1 cellular context compared by ENCODE assay signal in the genomic region with DNA sequence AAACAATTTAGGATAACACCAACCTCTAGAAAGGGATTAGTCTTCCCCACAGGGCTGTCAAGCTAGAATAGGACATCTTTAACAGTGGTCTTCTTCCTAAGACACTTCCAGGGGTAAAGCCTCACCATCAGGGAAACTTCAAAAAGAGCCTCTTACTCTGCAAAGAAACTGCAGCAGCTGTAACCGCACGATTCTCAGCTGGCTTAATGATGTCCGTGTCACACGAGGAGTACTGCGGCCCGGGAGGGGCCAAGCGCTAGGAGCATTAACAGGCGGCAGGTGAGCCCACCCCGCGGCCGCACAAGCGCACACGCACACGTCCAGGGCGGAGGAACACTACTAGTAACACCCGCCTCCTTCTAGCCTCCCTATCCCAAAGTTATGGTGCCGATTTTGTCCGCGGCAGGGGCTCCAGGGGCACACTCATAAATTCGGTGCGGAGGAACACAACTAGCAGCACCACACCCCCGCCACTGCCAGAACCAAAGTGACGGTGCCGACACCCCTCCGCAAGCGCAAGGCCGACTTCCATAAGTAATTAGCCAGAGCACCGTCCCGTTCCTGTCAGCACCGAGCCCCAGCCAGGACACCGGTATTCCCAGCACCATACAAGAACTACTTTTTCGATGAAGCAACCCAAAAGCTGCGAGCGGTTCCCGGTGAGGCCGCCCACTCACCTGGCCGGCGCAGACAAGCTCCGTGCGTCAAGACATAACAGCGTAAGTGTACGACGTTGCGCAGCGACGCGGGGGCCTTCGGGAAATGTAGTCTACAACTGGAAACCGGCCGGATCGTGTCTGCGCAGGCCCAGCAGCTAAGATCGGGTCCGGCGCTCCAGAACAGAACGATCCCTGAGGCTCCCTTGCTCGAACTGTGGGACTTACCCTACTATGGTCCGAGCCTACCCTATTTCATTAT.
A peak's percentile ranks its signal among the peaks of the same experiment; 100 is the strongest.
TF ChIP-seq lines count a peak whose summit lies in the region.

A gene (plus strand): TSS at position 813 of the 918 bp plus-strand sequence. CDS start 3,572 bp downstream, outside the sequence.
A gene (minus strand): TSS at position 729 of the 918 bp plus-strand sequence. CDS start 8,116 bp downstream, outside the sequence.

TF ChIP-seq in HepG2, 621 proteins besides CTCF, POLR2A, EP300 and RAD21 (continued from another document and continues in another):
- TF ChIP-seq, protein P1, sequence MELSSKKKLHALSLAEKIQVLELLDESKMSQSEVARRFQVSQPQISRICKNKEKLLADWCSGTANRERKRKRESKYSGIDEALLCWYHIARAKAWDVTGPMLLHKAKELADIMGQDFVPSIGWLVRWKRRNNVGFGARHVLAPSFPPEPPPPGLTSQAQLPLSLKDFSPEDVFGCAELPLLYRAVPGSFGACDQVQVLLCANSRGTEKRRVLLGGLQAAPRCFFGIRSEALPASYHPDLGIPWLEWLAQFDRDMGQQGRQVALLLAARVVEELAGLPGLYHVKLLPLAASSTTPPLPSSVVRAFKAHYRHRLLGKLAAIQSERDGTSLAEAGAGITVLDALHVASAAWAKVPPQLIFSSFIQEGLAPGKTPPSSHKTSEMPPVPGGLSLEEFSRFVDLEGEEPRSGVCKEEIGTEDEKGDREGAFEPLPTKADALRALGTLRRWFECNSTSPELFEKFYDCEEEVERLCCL (CRISPR knock-in tag; IDR thresholded peaks at IDR 0.05; ENCODE audit: borderline replicate concordance): no peak
- TF ChIP-seq ZNF274 (CRISPR knock-in tag; IDR thresholded peaks at IDR 0.05) (no peak; the same call in 1 of the 2 replicates), SMAD3 (CRISPR knock-in tag; IDR thresholded peaks at IDR 0.05) (peak; percentile 65; the same call in 1 of the 2 replicates), MAFK (conservative IDR thresholded peaks at IDR 0.05 in 1 of 2, IDR thresholded peaks at IDR 0.05 in 1 of 2; ENCODE audit: low read length in 2 of 2) (no peak), ZNF34 (CRISPR knock-in tag; IDR thresholded peaks at IDR 0.05; ENCODE audit: borderline replicate concordance) (no peak), ATM (IDR thresholded peaks at IDR 0.05; ENCODE audit: borderline replicate concordance) (no peak), PLRG1 (conservative IDR thresholded peaks at IDR 0.05) (no peak), RBAK (CRISPR knock-in tag; IDR thresholded peaks at IDR 0.05) (no peak), ZNF564 (CRISPR knock-in tag; IDR thresholded peaks at IDR 0.05) (no peak), TP53 (CRISPR knock-in tag; conservative IDR thresholded peaks at IDR 0.05) (no peak), ZNF264 (CRISPR knock-in tag; IDR thresholded peaks at IDR 0.05) (0 out of 2 replicates have a peak, but pooled peaks have one; percentile 47), U2AF1 (optimal IDR thresholded peaks at IDR 0.05; ENCODE audit: low read depth, low read length) (peak; percentile 44), ZFAT (CRISPR knock-in tag; conservative IDR thresholded peaks at IDR 0.05) (no peak), ZNF562 (CRISPR knock-in tag; IDR thresholded peaks at IDR 0.05; ENCODE audit: borderline replicate concordance) (no peak), RFX3 (CRISPR knock-in tag; IDR thresholded peaks at IDR 0.05) (peak; percentile 28; the same call in 1 of the 2 replicates), SIX4 (CRISPR knock-in tag; IDR thresholded peaks at IDR 0.05) (no peak), FOXK2 (IDR thresholded peaks at IDR 0.05) (no peak), ATRX (CRISPR knock-in tag; IDR thresholded peaks at IDR 0.05; ENCODE audit: borderline replicate concordance) (no peak), SKI (IDR thresholded peaks at IDR 0.05; ENCODE audit: partially characterized antibody) (no peak), XBP1 (CRISPR knock-in tag; IDR thresholded peaks at IDR 0.05) (no peak), ZNF224 (CRISPR knock-in tag; IDR thresholded peaks at IDR 0.05) (no peak), JDP2 (CRISPR knock-in tag; IDR thresholded peaks at IDR 0.05; ENCODE audit: borderline replicate concordance) (no peak), ZNF160 (CRISPR knock-in tag; IDR thresholded peaks at IDR 0.05) (no peak; the same call in 1 of the 2 replicates), ZNF619 (CRISPR knock-in tag; IDR thresholded peaks at IDR 0.05) (peak; percentile 79), ZEB1 (IDR thresholded peaks at IDR 0.05; ENCODE audit: insufficient replicate concordance, low read depth) (peak; percentile 97), SP140L (CRISPR knock-in tag; IDR thresholded peaks at IDR 0.05; ENCODE audit: borderline replicate concordance) (no peak), ADNP (CRISPR knock-in tag; IDR thresholded peaks at IDR 0.05) (no peak), TAF15 (IDR thresholded peaks at IDR 0.05; ENCODE audit: low read depth, low read length, poor library complexity, severe bottlenecking) (no peak), ZNF207 (IDR thresholded peaks at IDR 0.05; ENCODE audit: borderline replicate concordance) (no peak), TEAD3 (CRISPR knock-in tag; optimal IDR thresholded peaks at IDR 0.05; ENCODE audit: borderline replicate concordance) (peak; percentile 44), MBD4 (IDR thresholded peaks at IDR 0.05; ENCODE audit: borderline replicate concordance, low read length) (no peak), IRF2 (CRISPR knock-in tag; IDR thresholded peaks at IDR 0.05) (peak; percentile 91), RARG (CRISPR knock-in tag; IDR thresholded peaks at IDR 0.05; ENCODE audit: low read depth) (no peak)
- TF ChIP-seq, protein P2, sequence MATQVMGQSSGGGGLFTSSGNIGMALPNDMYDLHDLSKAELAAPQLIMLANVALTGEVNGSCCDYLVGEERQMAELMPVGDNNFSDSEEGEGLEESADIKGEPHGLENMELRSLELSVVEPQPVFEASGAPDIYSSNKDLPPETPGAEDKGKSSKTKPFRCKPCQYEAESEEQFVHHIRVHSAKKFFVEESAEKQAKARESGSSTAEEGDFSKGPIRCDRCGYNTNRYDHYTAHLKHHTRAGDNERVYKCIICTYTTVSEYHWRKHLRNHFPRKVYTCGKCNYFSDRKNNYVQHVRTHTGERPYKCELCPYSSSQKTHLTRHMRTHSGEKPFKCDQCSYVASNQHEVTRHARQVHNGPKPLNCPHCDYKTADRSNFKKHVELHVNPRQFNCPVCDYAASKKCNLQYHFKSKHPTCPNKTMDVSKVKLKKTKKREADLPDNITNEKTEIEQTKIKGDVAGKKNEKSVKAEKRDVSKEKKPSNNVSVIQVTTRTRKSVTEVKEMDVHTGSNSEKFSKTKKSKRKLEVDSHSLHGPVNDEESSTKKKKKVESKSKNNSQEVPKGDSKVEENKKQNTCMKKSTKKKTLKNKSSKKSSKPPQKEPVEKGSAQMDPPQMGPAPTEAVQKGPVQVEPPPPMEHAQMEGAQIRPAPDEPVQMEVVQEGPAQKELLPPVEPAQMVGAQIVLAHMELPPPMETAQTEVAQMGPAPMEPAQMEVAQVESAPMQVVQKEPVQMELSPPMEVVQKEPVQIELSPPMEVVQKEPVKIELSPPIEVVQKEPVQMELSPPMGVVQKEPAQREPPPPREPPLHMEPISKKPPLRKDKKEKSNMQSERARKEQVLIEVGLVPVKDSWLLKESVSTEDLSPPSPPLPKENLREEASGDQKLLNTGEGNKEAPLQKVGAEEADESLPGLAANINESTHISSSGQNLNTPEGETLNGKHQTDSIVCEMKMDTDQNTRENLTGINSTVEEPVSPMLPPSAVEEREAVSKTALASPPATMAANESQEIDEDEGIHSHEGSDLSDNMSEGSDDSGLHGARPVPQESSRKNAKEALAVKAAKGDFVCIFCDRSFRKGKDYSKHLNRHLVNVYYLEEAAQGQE (IDR thresholded peaks at IDR 0.05; ENCODE audit: borderline replicate concordance in 1 of 2, low read depth in 1 of 2, low read length in 2 of 2): no peak
- TF ChIP-seq, protein P3, sequence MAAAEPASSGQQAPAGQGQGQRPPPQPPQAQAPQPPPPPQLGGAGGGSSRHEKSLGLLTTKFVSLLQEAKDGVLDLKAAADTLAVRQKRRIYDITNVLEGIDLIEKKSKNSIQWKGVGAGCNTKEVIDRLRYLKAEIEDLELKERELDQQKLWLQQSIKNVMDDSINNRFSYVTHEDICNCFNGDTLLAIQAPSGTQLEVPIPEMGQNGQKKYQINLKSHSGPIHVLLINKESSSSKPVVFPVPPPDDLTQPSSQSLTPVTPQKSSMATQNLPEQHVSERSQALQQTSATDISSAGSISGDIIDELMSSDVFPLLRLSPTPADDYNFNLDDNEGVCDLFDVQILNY (CRISPR knock-in tag; conservative IDR thresholded peaks at IDR 0.05): no peak
- TF ChIP-seq, protein P4, sequence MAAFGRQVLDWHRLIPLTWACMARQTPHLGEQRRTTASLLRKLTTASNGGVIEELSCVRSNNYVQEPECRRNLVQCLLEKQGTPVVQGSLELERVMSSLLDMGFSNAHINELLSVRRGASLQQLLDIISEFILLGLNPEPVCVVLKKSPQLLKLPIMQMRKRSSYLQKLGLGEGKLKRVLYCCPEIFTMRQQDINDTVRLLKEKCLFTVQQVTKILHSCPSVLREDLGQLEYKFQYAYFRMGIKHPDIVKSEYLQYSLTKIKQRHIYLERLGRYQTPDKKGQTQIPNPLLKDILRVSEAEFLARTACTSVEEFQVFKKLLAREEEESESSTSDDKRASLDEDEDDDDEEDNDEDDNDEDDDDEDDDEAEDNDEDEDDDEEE (CRISPR knock-in tag; IDR thresholded peaks at IDR 0.05): no peak
- TF ChIP-seq, protein P5, sequence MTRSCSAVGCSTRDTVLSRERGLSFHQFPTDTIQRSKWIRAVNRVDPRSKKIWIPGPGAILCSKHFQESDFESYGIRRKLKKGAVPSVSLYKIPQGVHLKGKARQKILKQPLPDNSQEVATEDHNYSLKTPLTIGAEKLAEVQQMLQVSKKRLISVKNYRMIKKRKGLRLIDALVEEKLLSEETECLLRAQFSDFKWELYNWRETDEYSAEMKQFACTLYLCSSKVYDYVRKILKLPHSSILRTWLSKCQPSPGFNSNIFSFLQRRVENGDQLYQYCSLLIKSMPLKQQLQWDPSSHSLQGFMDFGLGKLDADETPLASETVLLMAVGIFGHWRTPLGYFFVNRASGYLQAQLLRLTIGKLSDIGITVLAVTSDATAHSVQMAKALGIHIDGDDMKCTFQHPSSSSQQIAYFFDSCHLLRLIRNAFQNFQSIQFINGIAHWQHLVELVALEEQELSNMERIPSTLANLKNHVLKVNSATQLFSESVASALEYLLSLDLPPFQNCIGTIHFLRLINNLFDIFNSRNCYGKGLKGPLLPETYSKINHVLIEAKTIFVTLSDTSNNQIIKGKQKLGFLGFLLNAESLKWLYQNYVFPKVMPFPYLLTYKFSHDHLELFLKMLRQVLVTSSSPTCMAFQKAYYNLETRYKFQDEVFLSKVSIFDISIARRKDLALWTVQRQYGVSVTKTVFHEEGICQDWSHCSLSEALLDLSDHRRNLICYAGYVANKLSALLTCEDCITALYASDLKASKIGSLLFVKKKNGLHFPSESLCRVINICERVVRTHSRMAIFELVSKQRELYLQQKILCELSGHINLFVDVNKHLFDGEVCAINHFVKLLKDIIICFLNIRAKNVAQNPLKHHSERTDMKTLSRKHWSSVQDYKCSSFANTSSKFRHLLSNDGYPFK (CRISPR knock-in tag; IDR thresholded peaks at IDR 0.05; ENCODE audit: borderline replicate concordance): peak; percentile 61
- TF ChIP-seq, protein P6, sequence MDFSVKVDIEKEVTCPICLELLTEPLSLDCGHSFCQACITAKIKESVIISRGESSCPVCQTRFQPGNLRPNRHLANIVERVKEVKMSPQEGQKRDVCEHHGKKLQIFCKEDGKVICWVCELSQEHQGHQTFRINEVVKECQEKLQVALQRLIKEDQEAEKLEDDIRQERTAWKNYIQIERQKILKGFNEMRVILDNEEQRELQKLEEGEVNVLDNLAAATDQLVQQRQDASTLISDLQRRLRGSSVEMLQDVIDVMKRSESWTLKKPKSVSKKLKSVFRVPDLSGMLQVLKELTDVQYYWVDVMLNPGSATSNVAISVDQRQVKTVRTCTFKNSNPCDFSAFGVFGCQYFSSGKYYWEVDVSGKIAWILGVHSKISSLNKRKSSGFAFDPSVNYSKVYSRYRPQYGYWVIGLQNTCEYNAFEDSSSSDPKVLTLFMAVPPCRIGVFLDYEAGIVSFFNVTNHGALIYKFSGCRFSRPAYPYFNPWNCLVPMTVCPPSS (IDR thresholded peaks at IDR 0.05): no peak
- TF ChIP-seq, protein P7, sequence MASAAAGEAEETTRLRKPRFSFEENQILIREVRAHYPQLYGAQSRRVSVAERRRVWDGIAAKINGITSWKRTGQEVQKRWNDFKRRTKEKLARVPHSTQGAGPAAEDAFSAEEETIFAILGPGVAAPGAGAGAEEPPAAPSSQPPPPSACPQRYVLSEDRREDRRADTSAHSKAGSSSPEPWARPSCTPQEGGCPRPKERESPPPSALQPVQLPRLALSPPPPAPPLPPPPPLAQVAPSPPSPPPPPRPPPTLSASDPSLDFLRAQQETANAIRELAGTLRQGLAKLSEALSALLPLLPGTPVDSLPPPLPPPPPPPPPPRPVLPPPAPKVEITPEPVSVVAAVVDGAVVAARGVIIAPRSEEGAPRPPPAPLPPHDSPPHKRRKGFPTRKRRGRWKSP (CRISPR knock-in tag; IDR thresholded peaks at IDR 0.05): peak; percentile 91
- TF ChIP-seq, protein P8, sequence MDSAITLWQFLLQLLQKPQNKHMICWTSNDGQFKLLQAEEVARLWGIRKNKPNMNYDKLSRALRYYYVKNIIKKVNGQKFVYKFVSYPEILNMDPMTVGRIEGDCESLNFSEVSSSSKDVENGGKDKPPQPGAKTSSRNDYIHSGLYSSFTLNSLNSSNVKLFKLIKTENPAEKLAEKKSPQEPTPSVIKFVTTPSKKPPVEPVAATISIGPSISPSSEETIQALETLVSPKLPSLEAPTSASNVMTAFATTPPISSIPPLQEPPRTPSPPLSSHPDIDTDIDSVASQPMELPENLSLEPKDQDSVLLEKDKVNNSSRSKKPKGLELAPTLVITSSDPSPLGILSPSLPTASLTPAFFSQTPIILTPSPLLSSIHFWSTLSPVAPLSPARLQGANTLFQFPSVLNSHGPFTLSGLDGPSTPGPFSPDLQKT (CRISPR knock-in tag; IDR thresholded peaks at IDR 0.05; ENCODE audit: borderline replicate concordance): no peak
- TF ChIP-seq, protein P9, sequence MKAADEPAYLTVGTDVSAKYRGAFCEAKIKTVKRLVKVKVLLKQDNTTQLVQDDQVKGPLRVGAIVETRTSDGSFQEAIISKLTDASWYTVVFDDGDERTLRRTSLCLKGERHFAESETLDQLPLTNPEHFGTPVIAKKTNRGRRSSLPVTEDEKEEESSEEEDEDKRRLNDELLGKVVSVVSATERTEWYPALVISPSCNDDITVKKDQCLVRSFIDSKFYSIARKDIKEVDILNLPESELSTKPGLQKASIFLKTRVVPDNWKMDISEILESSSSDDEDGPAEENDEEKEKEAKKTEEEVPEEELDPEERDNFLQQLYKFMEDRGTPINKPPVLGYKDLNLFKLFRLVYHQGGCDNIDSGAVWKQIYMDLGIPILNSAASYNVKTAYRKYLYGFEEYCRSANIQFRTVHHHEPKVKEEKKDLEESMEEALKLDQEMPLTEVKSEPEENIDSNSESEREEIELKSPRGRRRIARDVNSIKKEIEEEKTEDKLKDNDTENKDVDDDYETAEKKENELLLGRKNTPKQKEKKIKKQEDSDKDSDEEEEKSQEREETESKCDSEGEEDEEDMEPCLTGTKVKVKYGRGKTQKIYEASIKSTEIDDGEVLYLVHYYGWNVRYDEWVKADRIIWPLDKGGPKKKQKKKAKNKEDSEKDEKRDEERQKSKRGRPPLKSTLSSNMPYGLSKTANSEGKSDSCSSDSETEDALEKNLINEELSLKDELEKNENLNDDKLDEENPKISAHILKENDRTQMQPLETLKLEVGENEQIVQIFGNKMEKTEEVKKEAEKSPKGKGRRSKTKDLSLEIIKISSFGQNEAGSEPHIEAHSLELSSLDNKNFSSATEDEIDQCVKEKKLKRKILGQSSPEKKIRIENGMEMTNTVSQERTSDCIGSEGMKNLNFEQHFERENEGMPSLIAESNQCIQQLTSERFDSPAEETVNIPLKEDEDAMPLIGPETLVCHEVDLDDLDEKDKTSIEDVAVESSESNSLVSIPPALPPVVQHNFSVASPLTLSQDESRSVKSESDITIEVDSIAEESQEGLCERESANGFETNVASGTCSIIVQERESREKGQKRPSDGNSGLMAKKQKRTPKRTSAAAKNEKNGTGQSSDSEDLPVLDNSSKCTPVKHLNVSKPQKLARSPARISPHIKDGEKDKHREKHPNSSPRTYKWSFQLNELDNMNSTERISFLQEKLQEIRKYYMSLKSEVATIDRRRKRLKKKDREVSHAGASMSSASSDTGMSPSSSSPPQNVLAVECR (CRISPR knock-in tag; IDR thresholded peaks at IDR 0.05; ENCODE audit: borderline replicate concordance): peak; percentile 91; the same call in 1 of the 2 replicates
